8 cellular contexts compared by ENCODE assay signal in the genomic region with DNA sequence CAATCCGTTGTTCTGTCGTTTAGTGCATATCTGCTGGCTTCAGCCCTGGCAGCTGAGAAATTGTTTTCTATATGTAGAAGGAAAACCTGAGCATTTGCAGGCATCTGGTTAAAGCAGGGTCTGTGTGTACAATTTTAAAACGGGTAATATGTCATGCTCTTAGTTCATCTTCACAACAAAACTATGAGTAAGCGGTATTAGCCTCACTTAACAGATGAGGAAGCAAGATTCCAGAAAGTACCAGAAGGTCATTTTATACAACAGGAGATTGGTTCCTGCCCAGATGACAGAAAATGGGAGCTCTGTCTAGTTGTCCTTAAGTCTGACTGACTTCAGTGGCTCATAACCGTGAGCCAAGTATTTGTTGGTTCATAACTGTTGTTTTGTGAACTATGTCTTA. TPM values are rescaled to one million over a fixed set of nuclear protein-coding genes. Genes with fewer than 3 reads are reported as not detected.
DNase-seq lines count a peak whose midpoint lies in the region; ATAC-seq and TF ChIP-seq lines count a peak whose summit lies in the region.

No MANE protein-coding gene starts in this region.

- H3K4me3 ChIP-seq in HL-60 (replicated peaks; ENCODE audit: insufficient read depth, low read length) (peak overlapping the region; percentile 84), spleen (peak overlapping the region; percentile 58 to 87 (median 76))

- TF ChIP-seq CTCF in HL-60 (IDR thresholded peaks at IDR 0.05; ENCODE audit: insufficient read depth, low read length) (no peak), activated B cell treated with CpG ODN at 0.5 μM for 24 hours (IDR thresholded peaks at IDR 0.05) (no peak), glutamatergic neuron (IDR thresholded peaks at IDR 0.05; ENCODE audit: partially characterized antibody, unreplicated experiment) (no peak), spleen (IDR thresholded peaks at IDR 0.05 in 8 of 11, conservative IDR thresholded peaks at IDR 0.05 in 3 of 11) (no peak)

- H3K4me1 ChIP-seq in spleen, result peaks cover 25 to 83% (median 47%) of the 10 kb centered on the region in 6 donors

- CTCF ChIA-PET in activated B cell treated with CpG ODN at 0.5 μM for 24 hours (lab: Charles Lee), result interaction anchor here (0.8 to 1.9 kb wide), 2 partner anchors 103 to 201 kb away, joined by 5 to 8 read pairs; a partner anchor contains a TSS

- 75 to 87% (median 82%) methylated on average over 5 of the region's 5 CpGs for WGBS in spleen, 5 donors

- H3K36me3 Mint-ChIP-seq in activated B cell treated with CpG ODN at 0.5 μM for 24 hours (ENCODE audit: low read depth) (peaks cover 40% of the 10 kb centered on the region), glutamatergic neuron (ENCODE audit: unreplicated experiment) (no peaks in the 10 kb centered on the region)

- POLR2A ChIA-PET in activated B cell treated with CpG ODN at 0.5 μM for 24 hours (lab: Charles Lee), result interaction anchor here (0.9 to 2.4 kb wide), 8 partner anchors 8 to 290 kb away, joined by 3 to 20 read pairs (median 8); a partner anchor contains a TSS

- ATAC-seq in activated B cell treated with CpG ODN at 0.5 μM for 24 hours (ENCODE audit: low read depth), result no peak

- H3K9me3 Mint-ChIP-seq in activated B cell treated with CpG ODN at 0.5 μM for 24 hours, result no peaks in the 10 kb centered on the region
- peaks cover 6% of the 10 kb centered on the region for H3K9me3 Mint-ChIP-seq in glutamatergic neuron (ENCODE audit: unreplicated experiment)

- H3K27ac ChIP-seq in HL-60 (replicated peaks), result peak overlapping the region; percentile 84
- peak overlapping the region; percentile 89 to 95 (median 94) for H3K27ac ChIP-seq in spleen

- H3K27ac Mint-ChIP-seq in activated B cell treated with CpG ODN at 0.5 μM for 24 hours (peak overlapping the region; percentile 97), glutamatergic neuron (ENCODE audit: unreplicated experiment) (peak overlapping the region; percentile 9)

- no peak for DNase-seq in HL-60 (ENCODE audit: low read depth in 1 of 2, low spot score in 1 of 2)
- DNase-seq in activated B cell treated with CpG ODN at 0.5 μM for 24 hours, result no peak
- DNase-seq in glutamatergic neuron, result no peak
- no peak for DNase-seq in spleen
- DNase-seq in NCI-H1092 treated with DMSO at 0.1 percent for 48 hours (lab: John Stamatoyannopoulos, UW), result no peak
- no peak for DNase-seq in COLO829 (ENCODE audit: low spot score)
- DNase-seq in stimulated activated CD4-positive, alpha-beta T cell treated with anti-CD3 and anti-CD28 coated beads, Interleukin-2, amount 100 ng/mL, for 24 hours, result no peak
- DNase-seq in GM19238 (ENCODE audit: insufficient read length, low spot score), result no peak

- H3K27me3 ChIP-seq in HL-60 (ENCODE audit: insufficient read depth, poor library complexity, severe bottlenecking) (no peaks in the 10 kb centered on the region), spleen (replicated peaks in 1 of 7) (no peaks in the 10 kb centered on the region)

- H3K4me1 Mint-ChIP-seq in activated B cell treated with CpG ODN at 0.5 μM for 24 hours, result peaks cover 42% of the 10 kb centered on the region
- peaks cover 4% of the 10 kb centered on the region for H3K4me1 Mint-ChIP-seq in glutamatergic neuron (ENCODE audit: low read depth, unreplicated experiment)

- H3K9me3 ChIP-seq in spleen, result no peaks in the 10 kb centered on the region

- intact Hi-C loops in activated B cell treated with CpG ODN at 0.5 μM for 24 hours (cut with micrococcal nuclease) (loop anchor here (5.0 kb wide), 1 partner anchor 1875 kb away; a partner anchor contains a TSS), spleen (cut with DNase I; ENCODE audit: low total_unique reads) (no loop called here)

- no peak for TF ChIP-seq POLR2A in spleen (IDR thresholded peaks at IDR 0.05)

- H3K4me3 Mint-ChIP-seq in activated B cell treated with CpG ODN at 0.5 μM for 24 hours (peak overlapping the region; percentile 95), glutamatergic neuron (ENCODE audit: unreplicated experiment) (peak overlapping the region; percentile 96)

- H3K27me3 Mint-ChIP-seq in activated B cell treated with CpG ODN at 0.5 μM for 24 hours, result no peaks in the 10 kb centered on the region
- H3K27me3 Mint-ChIP-seq in glutamatergic neuron (ENCODE audit: unreplicated experiment), result peaks cover 7% of the 10 kb centered on the region

- peaks cover 0 to 77% (median 56%) of the 10 kb centered on the region in 6 donors for H3K36me3 ChIP-seq in spleen

RNA-seq across cellular contexts. Expression of a gene that starts 1.1 kb away (rescaled TPM):
- total RNA-seq in activated B cell treated with CpG ODN at 0.5 μM for 24 hours (48.0 and 60.0 TPM in 2 replicates), glutamatergic neuron (ENCODE audit: unreplicated experiment) (35.9 TPM), spleen (10 to 100 TPM; 32.7 to 71.3 (median 46.9) TPM)
- polyA plus RNA-seq in spleen, result 10 to 100 TPM; 10.7 to 33.8 (median 19.8) TPM

RNA-seq across cellular contexts. Expression of a gene that starts 1.3 kb away (rescaled TPM):
- total RNA-seq in activated B cell treated with CpG ODN at 0.5 μM for 24 hours, result 40.6 and 43.1 TPM in 2 replicates
- total RNA-seq in glutamatergic neuron (ENCODE audit: unreplicated experiment), result 53.3 TPM
- 10 to 100 TPM; 29.8 to 72.7 (median 37.1) TPM for total RNA-seq in spleen
- 10 to 100 TPM; 23.4 to 36.5 (median 35.8) TPM for polyA plus RNA-seq in spleen

RNA-seq across cellular contexts. Expression of a gene that starts 8.7 kb away (rescaled TPM):
- total RNA-seq in activated B cell treated with CpG ODN at 0.5 μM for 24 hours (8.3 and 9.0 TPM in 2 replicates), glutamatergic neuron (ENCODE audit: unreplicated experiment) (128 TPM), spleen (10 to 100 TPM; 11.3 to 27.6 (median 19.9) TPM)
- polyA plus RNA-seq in spleen, result 1 to 10 TPM; 6.3 to 8.1 (median 6.8) TPM

RNA-seq across cellular contexts. Expression of a gene that starts 14.6 kb away (rescaled TPM):
- 26.7 and 42.6 TPM in 2 replicates for total RNA-seq in activated B cell treated with CpG ODN at 0.5 μM for 24 hours
- total RNA-seq in glutamatergic neuron (ENCODE audit: unreplicated experiment), result 9.3 TPM
- 10 to 100 TPM; 19.0 to 40.7 (median 27.6) TPM for total RNA-seq in spleen
- 10 to 100 TPM in 2 of 3 donors, 1 to 10 TPM in 1; 6.0 to 17.0 (median 15.1) TPM for polyA plus RNA-seq in spleen

RNA-seq across cellular contexts. Expression of a gene that starts 41.6 kb away (rescaled TPM):
- total RNA-seq in activated B cell treated with CpG ODN at 0.5 μM for 24 hours (0.40 TPM in 1 of 2 replicates, not detected in the other), glutamatergic neuron (ENCODE audit: unreplicated experiment) (9.6 TPM), spleen (1 to 10 TPM in 6 of 7 donors, not detected in 1; 1.0 to 3.8 (median 2.8) TPM)
- 1 to 10 TPM in 1 of 3 donors, under 1 TPM in 2; 0.65 to 1.4 (median 0.83) TPM for polyA plus RNA-seq in spleen
